In the genomic region with DNA sequence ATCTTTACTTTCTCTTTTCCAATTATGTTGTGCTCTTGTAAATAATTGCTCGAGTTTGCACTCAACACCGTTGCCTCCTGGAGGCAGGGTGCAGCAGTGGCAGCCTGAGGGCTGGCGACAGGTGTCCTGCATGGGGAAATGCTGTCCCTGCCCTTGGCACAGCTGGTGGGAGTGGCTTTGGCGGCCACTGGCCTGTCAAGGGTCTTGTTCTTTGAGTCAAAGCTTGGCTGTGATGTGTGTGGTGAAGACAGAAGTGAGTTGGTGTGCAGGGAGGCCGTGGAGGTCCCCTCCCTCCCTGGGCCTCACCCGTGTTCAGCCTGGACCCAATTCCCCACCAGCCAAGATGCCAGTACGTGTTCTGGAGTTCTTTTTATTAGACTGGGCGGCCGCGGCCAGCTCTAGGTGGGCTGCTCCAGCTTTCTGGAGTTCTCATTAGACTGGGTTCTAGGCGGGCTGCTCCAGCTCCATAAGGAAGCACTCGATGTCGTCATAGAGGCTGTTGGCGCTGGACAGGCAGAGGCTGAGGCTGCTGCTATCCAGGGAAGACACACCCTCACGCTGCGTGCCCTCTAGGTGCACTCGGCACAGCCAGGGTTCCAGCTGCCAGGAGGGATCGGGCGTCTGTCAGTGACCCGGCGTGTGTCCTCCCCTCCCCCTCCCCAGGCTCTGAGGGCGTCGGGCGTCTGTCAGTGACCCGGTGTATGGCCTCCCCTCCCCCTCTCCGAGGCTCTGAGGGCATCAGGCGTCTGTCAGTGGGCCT, we compare ENCODE assay signal across 11 cellular contexts. TPM values are rescaled to one million over a fixed set of nuclear protein-coding genes. Genes with fewer than 3 reads are reported as not detected.
DNase-seq lines count a peak whose midpoint lies in the region; ATAC-seq lines count a peak whose summit lies in the region.
"Had no signal": no experiment of that assay in that cellular context is flagged by ENCODE, and none has a peak within 500 bp of the region (broad histone marks: within the 10 kb centered on the region; RNA-seq: fewer than 3 reads in every experiment).

No MANE protein-coding gene starts in this region.

- H3K9me3 ChIP-seq in esophagus (ENCODE audit: control insufficient read depth in 2 of 2, insufficient read depth in 1 of 2, low read depth in 1 of 2, low read length in 1 of 2) = no peaks in the 10 kb centered on the region
- H3K9me3 ChIP-seq in skeletal muscle tissue (ENCODE audit: control insufficient read depth in 3 of 3, low read length in 3 of 3) = no peaks in the 10 kb centered on the region

- H3K27ac ChIP-seq in esophagus (ENCODE audit: low read depth in 2 of 2, low read length in 1 of 2) (peak overlapping the region; percentile 70 to 90), skeletal muscle tissue (ENCODE audit: low read depth, low read length) (peak overlapping the region; percentile 65)
- H3K27ac ChIP-seq: VCaP had no signal

- DNase-seq in NCI-H82 (lab: John Stamatoyannopoulos, UW) = peak; percentile 43
- DNase-seq in NCI-H82 treated with DMSO at 0.1 percent for 48 hours (lab: John Stamatoyannopoulos, UW; ENCODE audit: unreplicated experiment) = no peak
- peak; percentile 56 for DNase-seq in NCI-H774 (lab: John Stamatoyannopoulos, UW)
- no peak for DNase-seq in dedifferentiated amniotic fluid mesenchymal stem cell (ENCODE audit: extremely low spot score)

- peaks cover 22 to 28% of the 10 kb centered on the region in 2 donors for H3K4me1 ChIP-seq in esophagus (ENCODE audit: control insufficient read depth in 2 of 2, insufficient read depth in 2 of 2, low read length in 1 of 2)
- H3K4me1 ChIP-seq in skeletal muscle tissue (ENCODE audit: control insufficient read depth in 3 of 3, insufficient read depth in 3 of 3, low read length in 3 of 3) = peaks cover 35 to 44% (median 37%) of the 10 kb centered on the region in 3 donors

- no peak for ATAC-seq in HG02970 (IDR thresholded peaks at IDR 0.05; ENCODE audit: low FRiP score, unreplicated experiment)
- no peak for ATAC-seq in GM21619 (IDR thresholded peaks at IDR 0.05; ENCODE audit: unreplicated experiment)

- peaks cover 20 to 58% of the 10 kb centered on the region in 2 donors for H3K36me3 ChIP-seq in esophagus (ENCODE audit: control insufficient read depth in 2 of 2, insufficient read depth in 2 of 2, low read length in 1 of 2)
- peaks cover 44 to 54% (median 44%) of the 10 kb centered on the region in 3 donors for H3K36me3 ChIP-seq in skeletal muscle tissue (ENCODE audit: control insufficient read depth in 3 of 3, insufficient read depth in 3 of 3, low read length in 3 of 3)

- peak overlapping the region in 1 of 3 donors; percentile 54 for H3K9ac ChIP-seq in skeletal muscle tissue (ENCODE audit: low read depth in 1 of 3, low read length in 3 of 3)

- H3K4me3 ChIP-seq in esophagus (ENCODE audit: low read depth in 1 of 2, low read length in 2 of 2) (no peak overlapping the region), skeletal muscle tissue (ENCODE audit: low read length in 3 of 3) (peak overlapping the region in 2 of 3 donors; percentile 22 to 35)

- 53 to 56% methylated on average over 26 to 27 of the region's 27 CpGs for WGBS in esophagus, 2 donors

- H3K27me3 ChIP-seq in esophagus (ENCODE audit: control insufficient read depth in 1 of 2, insufficient read depth in 2 of 2, low read length in 2 of 2) (no peaks in the 10 kb centered on the region), skeletal muscle tissue (ENCODE audit: control insufficient read depth in 3 of 3, insufficient read depth in 3 of 3, low read length in 3 of 3) (no peaks in the 10 kb centered on the region)

RNA-seq across cellular contexts. Expression of a gene that starts 3.4 kb away (rescaled TPM):
- 10 to 100 TPM; 17.0 to 30.1 TPM for polyA plus RNA-seq in esophagus
- 6.8 TPM for total RNA-seq in skeletal muscle tissue

RNA-seq across cellular contexts. Expression of a gene that starts 12.4 kb away (rescaled TPM):
- under 1 TPM; 0.02 to 0.08 TPM for polyA plus RNA-seq in esophagus
- 1.0 TPM for total RNA-seq in skeletal muscle tissue
- total RNA-seq: Daoy, pulmonary artery endothelial cell had no signal

RNA-seq across cellular contexts. Expression of a gene that starts 14.6 kb away (rescaled TPM):
- polyA plus RNA-seq in esophagus = not detected
- 74.6 TPM for total RNA-seq in skeletal muscle tissue
- total RNA-seq: Daoy, pulmonary artery endothelial cell had no signal

RNA-seq across cellular contexts. Expression of a gene that starts 24.7 kb away (rescaled TPM):
- under 1 TPM; 0.18 to 0.39 TPM for polyA plus RNA-seq in esophagus
- not detected for total RNA-seq in skeletal muscle tissue
- total RNA-seq: Daoy, pulmonary artery endothelial cell had no signal

RNA-seq across cellular contexts. Expression of a gene that starts 36.1 kb away (rescaled TPM):
- 10 to 100 TPM; 13.7 to 28.4 TPM for polyA plus RNA-seq in esophagus
- total RNA-seq in skeletal muscle tissue = 21.9 TPM

Comparison
In these comparisons a context has a peak if more than half of its experiments do, and no peak if none do; other contexts are left out.
1. DNase-seq: peak in NCI-H82 (single experiment) and NCI-H774 (single experiment); none in NCI-H82 treated with DMSO at 0.1 percent for 48 hours (single experiment) and dedifferentiated amniotic fluid mesenchymal stem cell (single experiment).
2. H3K4me3 ChIP-seq: peak in skeletal muscle tissue (2 of 3); none in esophagus (0 of 2).